1 cellular context compared by ENCODE assay signal in genomic region chr6:17393335-17394191, GRCh38.
TF ChIP-seq lines count a peak whose summit lies in the region.

TSS of gene CAP2 (plus strand) at chr6:17393595. CDS start at chr6:17421556, 27,961 bp downstream.

TF ChIP-seq in WTC11, 78 proteins besides CTCF, POLR2A, EP300 and RAD21 (continued from another document):
- TF ChIP-seq, protein P1, sequence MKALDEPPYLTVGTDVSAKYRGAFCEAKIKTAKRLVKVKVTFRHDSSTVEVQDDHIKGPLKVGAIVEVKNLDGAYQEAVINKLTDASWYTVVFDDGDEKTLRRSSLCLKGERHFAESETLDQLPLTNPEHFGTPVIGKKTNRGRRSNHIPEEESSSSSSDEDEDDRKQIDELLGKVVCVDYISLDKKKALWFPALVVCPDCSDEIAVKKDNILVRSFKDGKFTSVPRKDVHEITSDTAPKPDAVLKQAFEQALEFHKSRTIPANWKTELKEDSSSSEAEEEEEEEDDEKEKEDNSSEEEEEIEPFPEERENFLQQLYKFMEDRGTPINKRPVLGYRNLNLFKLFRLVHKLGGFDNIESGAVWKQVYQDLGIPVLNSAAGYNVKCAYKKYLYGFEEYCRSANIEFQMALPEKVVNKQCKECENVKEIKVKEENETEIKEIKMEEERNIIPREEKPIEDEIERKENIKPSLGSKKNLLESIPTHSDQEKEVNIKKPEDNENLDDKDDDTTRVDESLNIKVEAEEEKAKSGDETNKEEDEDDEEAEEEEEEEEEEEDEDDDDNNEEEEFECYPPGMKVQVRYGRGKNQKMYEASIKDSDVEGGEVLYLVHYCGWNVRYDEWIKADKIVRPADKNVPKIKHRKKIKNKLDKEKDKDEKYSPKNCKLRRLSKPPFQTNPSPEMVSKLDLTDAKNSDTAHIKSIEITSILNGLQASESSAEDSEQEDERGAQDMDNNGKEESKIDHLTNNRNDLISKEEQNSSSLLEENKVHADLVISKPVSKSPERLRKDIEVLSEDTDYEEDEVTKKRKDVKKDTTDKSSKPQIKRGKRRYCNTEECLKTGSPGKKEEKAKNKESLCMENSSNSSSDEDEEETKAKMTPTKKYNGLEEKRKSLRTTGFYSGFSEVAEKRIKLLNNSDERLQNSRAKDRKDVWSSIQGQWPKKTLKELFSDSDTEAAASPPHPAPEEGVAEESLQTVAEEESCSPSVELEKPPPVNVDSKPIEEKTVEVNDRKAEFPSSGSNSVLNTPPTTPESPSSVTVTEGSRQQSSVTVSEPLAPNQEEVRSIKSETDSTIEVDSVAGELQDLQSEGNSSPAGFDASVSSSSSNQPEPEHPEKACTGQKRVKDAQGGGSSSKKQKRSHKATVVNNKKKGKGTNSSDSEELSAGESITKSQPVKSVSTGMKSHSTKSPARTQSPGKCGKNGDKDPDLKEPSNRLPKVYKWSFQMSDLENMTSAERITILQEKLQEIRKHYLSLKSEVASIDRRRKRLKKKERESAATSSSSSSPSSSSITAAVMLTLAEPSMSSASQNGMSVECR (CRISPR knock-in tag; IDR thresholded peaks at IDR 0.05; ENCODE audit: borderline replicate concordance) = 0 out of 2 replicates have a peak, but pooled peaks have one; percentile 38
- TF ChIP-seq MAX (CRISPR knock-in tag; IDR thresholded peaks at IDR 0.05) = peak; percentile 50; the same call in 1 of the 2 replicates
- TF ChIP-seq ETV6 (CRISPR knock-in tag; IDR thresholded peaks at IDR 0.05) = 0 out of 2 replicates have a peak, but pooled peaks have one; percentile 71
- no peak for TF ChIP-seq ZNF219 (CRISPR knock-in tag; IDR thresholded peaks at IDR 0.05; ENCODE audit: borderline replicate concordance)
- no peak for TF ChIP-seq GRHL2 (CRISPR knock-in tag; IDR thresholded peaks at IDR 0.05; ENCODE audit: insufficient replicate concordance, severe bottlenecking)
- TF ChIP-seq, protein P2, sequence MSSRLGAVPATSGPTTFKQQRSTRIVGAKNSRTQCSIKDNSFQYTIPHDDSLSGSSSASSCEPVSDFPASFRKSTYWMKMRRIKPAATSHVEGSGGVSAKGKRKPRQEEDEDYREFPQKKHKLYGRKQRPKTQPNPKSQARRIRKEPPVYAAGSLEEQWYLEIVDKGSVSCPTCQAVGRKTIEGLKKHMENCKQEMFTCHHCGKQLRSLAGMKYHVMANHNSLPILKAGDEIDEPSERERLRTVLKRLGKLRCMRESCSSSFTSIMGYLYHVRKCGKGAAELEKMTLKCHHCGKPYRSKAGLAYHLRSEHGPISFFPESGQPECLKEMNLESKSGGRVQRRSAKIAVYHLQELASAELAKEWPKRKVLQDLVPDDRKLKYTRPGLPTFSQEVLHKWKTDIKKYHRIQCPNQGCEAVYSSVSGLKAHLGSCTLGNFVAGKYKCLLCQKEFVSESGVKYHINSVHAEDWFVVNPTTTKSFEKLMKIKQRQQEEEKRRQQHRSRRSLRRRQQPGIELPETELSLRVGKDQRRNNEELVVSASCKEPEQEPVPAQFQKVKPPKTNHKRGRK (CRISPR knock-in tag; IDR thresholded peaks at IDR 0.05; ENCODE audit: borderline replicate concordance) = no peak
